Comparison of ENCODE assay signal across 11 cellular contexts in genomic region chr6:110882824-110883554, GRCh38. TPM values are rescaled to one million over a fixed set of nuclear protein-coding genes. Genes with fewer than 3 reads are reported as not detected.
DNase-seq lines count a peak whose midpoint lies in the region; ATAC-seq and TF ChIP-seq lines count a peak whose summit lies in the region.
"Had no signal": no experiment of that assay in that cellular context is flagged by ENCODE, and none has a peak within 500 bp of the region (broad histone marks: within the 10 kb centered on the region; RNA-seq: fewer than 3 reads in every experiment).

No MANE protein-coding gene starts in this region.

- 0 out of 2 replicates have a peak, but pooled peaks cover 4% of the 10 kb centered on the region for H3F3A ChIP-seq in Loucy (ENCODE audit: low read depth)

- H3K79me2 ChIP-seq in Loucy (ENCODE audit: insufficient read depth, low read length) (peaks cover 100% of the 10 kb centered on the region), trophoblast cell (ENCODE audit: control insufficient read depth, insufficient read depth, low read length, poor library complexity) (peaks cover 49% of the 10 kb centered on the region)

- intact Hi-C loops in activated naive CD4-positive, alpha-beta T cell treated with anti-CD3 and anti-CD28 coated beads for 36 hours (cut with micrococcal nuclease) = no loop called here

- H3K27ac ChIP-seq in trophoblast cell (ENCODE audit: low read depth, low read length) = no peak overlapping the region
- H3K27ac ChIP-seq: parathyroid adenoma had no signal

- no peaks in the 10 kb centered on the region for H3K9me3 ChIP-seq in Loucy (ENCODE audit: insufficient read depth, low read depth, low read length)
- no peaks in the 10 kb centered on the region for H3K9me3 ChIP-seq in trophoblast cell (ENCODE audit: insufficient read depth, low read depth, low read length)

- peak overlapping the region; percentile 94 for H3K4me2 ChIP-seq in Loucy (ENCODE audit: low read depth, low read length, poor library complexity, severe bottlenecking)
- no peak overlapping the region for H3K4me2 ChIP-seq in trophoblast cell (ENCODE audit: low read length)

- no peak overlapping the region for H3K18ac ChIP-seq in trophoblast cell (ENCODE audit: low read length)

- no peak for ATAC-seq in central memory CD8-positive, alpha-beta T cell (replicated peaks; ENCODE audit: extremely low read depth, poor library complexity, severe bottlenecking)
- no peak for ATAC-seq in HG03439 (IDR thresholded peaks at IDR 0.05; ENCODE audit: unreplicated experiment)

- H3K36me3 ChIP-seq in Loucy (ENCODE audit: insufficient read depth, low read length) = peaks cover 11% of the 10 kb centered on the region; the same call in 1 of the 2 replicates
- H3K36me3 ChIP-seq in trophoblast cell (ENCODE audit: control insufficient read depth in 1 of 2, insufficient read depth in 2 of 2, low read length in 2 of 2) = peaks cover 0 to 4% of the 10 kb centered on the region in 2 experiments

- H3K14ac ChIP-seq in trophoblast cell (ENCODE audit: low read length) = no peak overlapping the region

- no peak overlapping the region for H2AK5ac ChIP-seq in trophoblast cell (ENCODE audit: low read length)

- H2AFZ ChIP-seq in Loucy (ENCODE audit: low read length) (no peak overlapping the region), trophoblast cell (ENCODE audit: insufficient read depth, low read length, poor library complexity) (no peak overlapping the region)
- H2AFZ ChIP-seq: parathyroid adenoma had no signal

- no peaks in the 10 kb centered on the region for H3K27me3 Mint-ChIP-seq in activated naive CD4-positive, alpha-beta T cell treated with anti-CD3 and anti-CD28 coated beads for 36 hours (ENCODE audit: low read depth)
- no peaks in the 10 kb centered on the region for H3K27me3 Mint-ChIP-seq in central memory CD8-positive, alpha-beta T cell
- H3K27me3 Mint-ChIP-seq: memory B cell had no signal

- no peaks in the 10 kb centered on the region for H3K9me2 ChIP-seq in Loucy (replicated peaks; ENCODE audit: low read depth, low read length)

- no peaks in the 10 kb centered on the region for H3K9me3 Mint-ChIP-seq in activated naive CD4-positive, alpha-beta T cell treated with anti-CD3 and anti-CD28 coated beads for 36 hours
- no peaks in the 10 kb centered on the region for H3K9me3 Mint-ChIP-seq in central memory CD8-positive, alpha-beta T cell
- H3K9me3 Mint-ChIP-seq: memory B cell had no signal

- peaks cover 77% of the 10 kb centered on the region for H3K4me1 ChIP-seq in Loucy (ENCODE audit: insufficient read depth, low read length, poor library complexity, severe bottlenecking)
- H3K4me1 ChIP-seq in trophoblast cell (ENCODE audit: control insufficient read depth in 1 of 2, insufficient read depth in 2 of 2, low read length in 2 of 2) = peaks cover 0 to 10% of the 10 kb centered on the region in 2 experiments

- H3K36me3 Mint-ChIP-seq in activated naive CD4-positive, alpha-beta T cell treated with anti-CD3 and anti-CD28 coated beads for 36 hours (ENCODE audit: low read depth) = peaks cover 15% of the 10 kb centered on the region
- peaks cover 13% of the 10 kb centered on the region for H3K36me3 Mint-ChIP-seq in central memory CD8-positive, alpha-beta T cell (ENCODE audit: insufficient read depth)

- no peak overlapping the region for H4K8ac ChIP-seq in trophoblast cell (ENCODE audit: low read depth, low read length)

- H3K9ac ChIP-seq in Loucy (ENCODE audit: low read depth, low read length, poor library complexity, severe bottlenecking) (peak overlapping the region; percentile 99), trophoblast cell (ENCODE audit: low read length) (no peak overlapping the region)
- H3K9ac ChIP-seq: parathyroid adenoma had no signal

- no CpG with 5 or more reads among the region's 2 CpGs for WGBS in trophoblast cell (ENCODE audit: extremely low coverage, insufficient coverage, insufficient read length)

- no peak for DNase-seq in activated naive CD4-positive, alpha-beta T cell treated with anti-CD3 and anti-CD28 coated beads for 36 hours
- DNase-seq in activated naive CD4-positive, alpha-beta T cell treated with Interleukin-2 at 50 U/mL for 16 hours = no peak
- DNase-seq in central memory CD8-positive, alpha-beta T cell (ENCODE audit: low spot score in 2 of 2) = no peak
- DNase-seq in trophoblast cell = no peak
- no peak for DNase-seq in NK-92 (lab: John Stamatoyannopoulos, UW; ENCODE audit: unreplicated experiment)
- no peak for DNase-seq in iPS-NIHi7 (ENCODE audit: extremely low spot score)
- DNase-seq: NCI-H2171 had no signal

- peak overlapping the region; percentile 83 for H3K4ac ChIP-seq in trophoblast cell (ENCODE audit: low read depth, low read length)

- no peak overlapping the region for H4K91ac ChIP-seq in trophoblast cell (ENCODE audit: low read depth, low read length)

- peak overlapping the region; percentile 10 for H3K27ac Mint-ChIP-seq in activated naive CD4-positive, alpha-beta T cell treated with anti-CD3 and anti-CD28 coated beads for 36 hours
- H3K27ac Mint-ChIP-seq in central memory CD8-positive, alpha-beta T cell (ENCODE audit: low read depth) = peak overlapping the region; percentile 25

- no peaks in the 10 kb centered on the region for H3K27me3 ChIP-seq in Loucy (ENCODE audit: insufficient read depth, low read length, poor library complexity, severe bottlenecking)
- H3K27me3 ChIP-seq in trophoblast cell (ENCODE audit: insufficient read depth, low read length) = no peaks in the 10 kb centered on the region

- H3K23ac ChIP-seq in trophoblast cell (ENCODE audit: low read length) = no peak overlapping the region

- H2BK5ac ChIP-seq in trophoblast cell (ENCODE audit: low read depth, low read length, poor library complexity) = no peak overlapping the region

- peaks cover 99% of the 10 kb centered on the region for H4K20me1 ChIP-seq in Loucy (ENCODE audit: insufficient read depth, low read length, poor library complexity, severe bottlenecking)

- no peak for TF ChIP-seq CTCF in Loucy (conservative IDR thresholded peaks at IDR 0.05; ENCODE audit: low read length)

- H2BK120ac ChIP-seq in trophoblast cell (ENCODE audit: insufficient read depth, low read length, poor library complexity) = no peak overlapping the region

- H3K4me3 ChIP-seq in Loucy (ENCODE audit: low read length, poor library complexity, severe bottlenecking) (peak overlapping the region; percentile 83), trophoblast cell (ENCODE audit: low read depth, low read length) (no peak overlapping the region)

- H3K4me1 Mint-ChIP-seq in activated naive CD4-positive, alpha-beta T cell treated with anti-CD3 and anti-CD28 coated beads for 36 hours (ENCODE audit: low read depth) = peaks cover 88% of the 10 kb centered on the region
- peaks cover 79% of the 10 kb centered on the region for H3K4me1 Mint-ChIP-seq in central memory CD8-positive, alpha-beta T cell

- H2BK12ac ChIP-seq in trophoblast cell (ENCODE audit: low read length) = no peak overlapping the region

- H3K79me1 ChIP-seq in trophoblast cell (ENCODE audit: low read length) = no peaks in the 10 kb centered on the region

- CTCF ChIA-PET in activated naive CD4-positive, alpha-beta T cell treated with anti-CD3 and anti-CD28 coated beads for 36 hours (lab: Charles Lee) = interaction anchor here (0.6 to 1.0 kb wide), 2 partner anchors 77 to 200 kb away, joined by 4 to 5 read pairs; no protein-coding TSS in a partner anchor

- H4K12ac ChIP-seq in trophoblast cell (ENCODE audit: low read depth, low read length) = no peak overlapping the region

- no peak overlapping the region for H3K4me3 Mint-ChIP-seq in activated naive CD4-positive, alpha-beta T cell treated with anti-CD3 and anti-CD28 coated beads for 36 hours
- H3K4me3 Mint-ChIP-seq in central memory CD8-positive, alpha-beta T cell = peak overlapping the region; percentile 40

RNA-seq across cellular contexts. Expression of gene AMD1, which starts 8.4 kb away (rescaled TPM):
- 10 to 100 TPM; 72.6 to 75.3 TPM for total RNA-seq in activated naive CD4-positive, alpha-beta T cell treated with anti-CD3 and anti-CD28 coated beads for 36 hours
- 164 and 176 TPM in 2 replicates for polyA plus RNA-seq in trophoblast cell (2013)
